ENCODE assay signal across 19 cellular contexts in genomic region chr3:4580346-4581019, GRCh38.
DNase-seq lines count a peak whose midpoint lies in the region; ATAC-seq and TF ChIP-seq lines count a peak whose summit lies in the region.
"Had no signal": no experiment of that assay in that cellular context is flagged by ENCODE, and none has a peak within 500 bp of the region (broad histone marks: within the 10 kb centered on the region; RNA-seq: fewer than 3 reads in every experiment).

No MANE protein-coding gene starts in this region.

- intact Hi-C loops in dorsolateral prefrontal cortex (cut with DNase I): loop anchor here in 1 of 2 donors (5.0 kb wide), 2 partner anchors 48 to 88 kb away; partner anchors contain the start of gene ITPR1
- intact Hi-C loops in tibial artery (cut with DNase I; ENCODE audit: low total_unique reads): loop anchor here (5.0 kb wide), 2 partner anchors 48 to 228 kb away; no protein-coding TSS in a partner anchor
- intact Hi-C loops in PC-9 (cut with micrococcal nuclease; ENCODE audit: unreplicated experiment): no loop called here

- H3K27me3 Mint-ChIP-seq in memory B cell: no peaks in the 10 kb centered on the region

- no peaks in the 10 kb centered on the region for H3K9me3 Mint-ChIP-seq in memory B cell
- H3K9me3 Mint-ChIP-seq: neural progenitor cell had no signal

- POLR2A ChIA-PET in PC-9 (lab: Charles Lee; ENCODE audit: unreplicated experiment): no interaction called here

- H3K27me3 ChIP-seq in dorsolateral prefrontal cortex: no peaks in the 10 kb centered on the region
- no peaks in the 10 kb centered on the region for H3K27me3 ChIP-seq in tibial artery
- H3K27me3 ChIP-seq in PC-9 (ENCODE audit: insufficient read depth, low read depth): no peaks in the 10 kb centered on the region
- H3K27me3 ChIP-seq: BLaER1, neural progenitor cell had no signal

- TF ChIP-seq CTCF in dorsolateral prefrontal cortex (IDR thresholded peaks at IDR 0.05 in 54 of 56, conservative IDR thresholded peaks at IDR 0.05 in 2 of 56; ENCODE audit: low read depth in 1 of 56, partially characterized antibody in 56 of 56) (no peak), tibial artery (IDR thresholded peaks at IDR 0.05) (no peak), PC-9 (conservative IDR thresholded peaks at IDR 0.05) (no peak)

- no peak for ATAC-seq in memory B cell (ENCODE audit: low read depth)

- H3K36me3 ChIP-seq in tibial artery (no peaks in the 10 kb centered on the region), PC-9 (ENCODE audit: low read depth) (no peaks in the 10 kb centered on the region)
- H3K36me3 ChIP-seq: BLaER1, neural progenitor cell had no signal

- CTCF ChIA-PET in PC-9 (lab: Charles Lee): no interaction called here

- H3K9me3 ChIP-seq in tibial artery (no peaks in the 10 kb centered on the region), PC-9 (ENCODE audit: insufficient read depth, low read depth) (no peaks in the 10 kb centered on the region)
- H3K9me3 ChIP-seq: BLaER1 had no signal

- H3K4me1 ChIP-seq in tibial artery: peaks cover 0 to 80% (median 38%) of the 10 kb centered on the region in 4 donors
- H3K4me1 ChIP-seq in PC-9 (replicated peaks; ENCODE audit: insufficient read depth): no peaks in the 10 kb centered on the region

- H3K36me3 Mint-ChIP-seq in memory B cell: peaks cover 2% of the 10 kb centered on the region
- H3K36me3 Mint-ChIP-seq: neural progenitor cell had no signal

- BruUV-seq in PC-9 (replicated peaks; lab: Mats Ljungman, UMichigan): no TSS peak

- H2AFZ ChIP-seq in PC-9: no peak overlapping the region
- H2AFZ ChIP-seq: neural progenitor cell had no signal

- H3K4me1 Mint-ChIP-seq in memory B cell: peaks cover 51% of the 10 kb centered on the region

- DNase-seq in SHP77 (lab: John Stamatoyannopoulos, UW): peak; percentile 23 to 29
- DNase-seq in dorsolateral prefrontal cortex: peak in 1 of 10 donors; percentile 24
- no peak for DNase-seq in memory B cell (ENCODE audit: low spot score in 2 of 2)
- no peak for DNase-seq in tibial artery
- no peak for DNase-seq in activated CD8-positive, alpha-beta memory T cell treated with anti-CD3 and anti-CD28 coated beads for 24 hours
- DNase-seq in PC-9: no peak
- no peak for DNase-seq in activated CD4-positive, CD25-positive, alpha-beta regulatory T cell (lab: John Stamatoyannopoulos, UW)
- DNase-seq: activated CD4-positive, alpha-beta T cell treated with anti-CD3 and anti-CD28 coated beads, Interleukin-2, amount 50 U/mL, for 1 hour; activated naive CD4-positive, alpha-beta T cell treated with anti-CD3 and anti-CD28 coated beads, Interleukin-2, amount 50 U/mL, for 16 hours; activated T-cell treated with anti-CD3 and anti-CD28 coated beads, Interleukin-2, amount 50 U/mL, for 1 hour; central memory CD4-positive, alpha-beta T cell; foreskin melanocyte; IMR-90; NCI-H2107; NCI-H774; stimulated activated CD4-positive, alpha-beta T cell treated with anti-CD3 and anti-CD28 coated beads, Interleukin-1b, Interleukin-23, amount 100 ng/mL, for 48 hours had no signal

- H3K27ac ChIP-seq in dorsolateral prefrontal cortex (peak overlapping the region in 40 of 59 donors; percentile 7 to 87 (median 71)), tibial artery (peak overlapping the region; percentile 69 to 82), PC-9 (no peak overlapping the region)
- H3K27ac ChIP-seq: BLaER1, neural progenitor cell had no signal

- no peaks in the 10 kb centered on the region for H4K20me1 ChIP-seq in PC-9 (ENCODE audit: insufficient read depth)

- H3F3A ChIP-seq in PC-9 (ENCODE audit: insufficient read depth, low read depth): no peaks in the 10 kb centered on the region

- H3K4me3 Mint-ChIP-seq in memory B cell: no peak overlapping the region
- H3K4me3 Mint-ChIP-seq: neural progenitor cell had no signal

- H3K4me2 ChIP-seq in PC-9: no peak overlapping the region
- H3K4me2 ChIP-seq: BLaER1, neural progenitor cell had no signal

- no peaks in the 10 kb centered on the region for H3K79me2 ChIP-seq in PC-9 (ENCODE audit: low read depth)

- no peaks in the 10 kb centered on the region for H3K9me2 ChIP-seq in PC-9 (ENCODE audit: insufficient read depth)

- peak overlapping the region; percentile 48 for H3K27ac Mint-ChIP-seq in memory B cell
- H3K27ac Mint-ChIP-seq: neural progenitor cell had no signal

- H3K4me3 ChIP-seq in dorsolateral prefrontal cortex (no peak overlapping the region), tibial artery (no peak overlapping the region), PC-9 (no peak overlapping the region)
- H3K4me3 ChIP-seq: BLaER1, lung, neural progenitor cell had no signal

Comparison
In these comparisons a context has a peak if more than half of its experiments do, and no peak if none do; other contexts are left out.
1. DNase-seq: peak in SHP77 (2 of 2); none in memory B cell (0 of 2), tibial artery (0 of 2), activated CD8-positive, alpha-beta memory T cell treated with anti-CD3 and anti-CD28 coated beads for 24 hours (single experiment), PC-9 (0 of 2) and activated CD4-positive, CD25-positive, alpha-beta regulatory T cell (0 of 4).